8 cellular contexts compared by ENCODE assay signal in the genomic region with DNA sequence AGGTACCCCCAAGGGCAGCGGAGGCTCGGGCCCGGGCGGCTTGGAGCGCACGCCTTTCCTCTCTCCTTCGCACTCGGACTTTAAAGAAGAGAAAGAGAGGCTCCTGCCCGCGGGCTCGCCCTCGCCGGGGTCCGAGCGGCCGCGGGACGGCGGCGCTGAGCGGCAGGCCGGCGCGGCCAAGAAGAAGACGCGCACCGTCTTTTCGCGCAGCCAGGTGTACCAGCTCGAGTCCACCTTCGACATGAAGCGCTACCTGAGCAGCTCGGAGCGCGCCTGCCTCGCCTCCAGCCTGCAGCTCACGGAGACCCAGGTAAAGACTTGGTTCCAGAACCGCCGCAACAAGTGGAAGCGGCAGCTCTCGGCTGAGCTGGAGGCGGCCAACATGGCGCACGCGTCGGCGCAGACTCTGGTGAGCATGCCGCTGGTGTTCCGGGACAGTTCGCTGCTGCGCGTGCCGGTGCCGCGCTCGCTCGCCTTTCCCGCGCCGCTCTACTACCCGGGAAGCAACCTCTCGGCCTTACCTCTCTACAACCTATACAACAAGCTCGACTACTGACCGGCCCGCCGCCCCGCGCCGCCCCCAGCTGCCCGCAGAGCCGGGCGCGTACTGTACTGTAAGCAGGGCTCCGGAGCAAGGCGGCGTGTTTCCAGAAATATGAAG. TPM values are rescaled to one million over a fixed set of nuclear protein-coding genes. Genes with fewer than 3 reads are reported as not detected.
DNase-seq lines count a peak whose midpoint lies in the region; ATAC-seq and TF ChIP-seq lines count a peak whose summit lies in the region.

No MANE protein-coding gene starts in this region.

- H3K9me3 Mint-ChIP-seq in CD14-positive monocyte (peaks cover 0 to 26% (median 11%) of the 10 kb centered on the region in 7 donors), nephron progenitor cell (no peaks in the 10 kb centered on the region)

- peaks cover 64% of the 10 kb centered on the region for H3K27me3 ChIP-seq in effector memory CD4-positive, alpha-beta T cell (replicated peaks; ENCODE audit: control insufficient read depth, insufficient read depth, low read length, poor library complexity, severe bottlenecking)

- H3K4me1 Mint-ChIP-seq in CD14-positive monocyte = peaks cover 49% of the 10 kb centered on the region
- H3K4me1 Mint-ChIP-seq in nephron progenitor cell = peaks cover 24% of the 10 kb centered on the region

- no peak overlapping the region for H3K27ac ChIP-seq in effector memory CD4-positive, alpha-beta T cell (ENCODE audit: insufficient read depth, low read length, poor library complexity, severe bottlenecking)

- H3K4me1 ChIP-seq in effector memory CD4-positive, alpha-beta T cell (ENCODE audit: control insufficient read depth, insufficient read depth, low read length, poor library complexity, severe bottlenecking) = peaks cover 66% of the 10 kb centered on the region

- no peak for DNase-seq in CD14-positive monocyte (ENCODE audit: low spot score)
- peak; percentile 74 for DNase-seq in NCI-H526 treated with DMSO at 0.1 percent for 48 hours (lab: John Stamatoyannopoulos, UW)
- no peak for DNase-seq in effector memory CD4-positive, alpha-beta T cell
- peak; percentile 67 for DNase-seq in nephron progenitor cell
- DNase-seq in iPS-NIHi11 (ENCODE audit: low spot score) = no peak
- DNase-seq in SKM-1 treated with dmso at 0.1 percent for 144 hours (lab: John Stamatoyannopoulos, UW; ENCODE audit: unreplicated experiment) = no peak
- DNase-seq in NCI-H187 (lab: John Stamatoyannopoulos, UW) = no peak

- ATAC-seq in HG03342 (IDR thresholded peaks at IDR 0.05; ENCODE audit: unreplicated experiment) = no peak

- intact Hi-C loops in CD14-positive monocyte (cut with micrococcal nuclease) = loop anchor here (5.0 to 10.0 kb wide), 7 partner anchors 197 to 2005 kb away; a partner anchor contains a TSS

- H3K4me3 Mint-ChIP-seq in CD14-positive monocyte (peak overlapping the region; percentile 75 to 92), nephron progenitor cell (peak overlapping the region; percentile 68)

- H3K36me3 ChIP-seq in effector memory CD4-positive, alpha-beta T cell (ENCODE audit: control insufficient read depth, insufficient read depth, low read length) = no peaks in the 10 kb centered on the region

- H3K36me3 Mint-ChIP-seq in CD14-positive monocyte = peaks cover 7 to 12% of the 10 kb centered on the region in 2 donors
- H3K36me3 Mint-ChIP-seq in nephron progenitor cell (ENCODE audit: low read depth) = no peaks in the 10 kb centered on the region

- H3K4me3 ChIP-seq in effector memory CD4-positive, alpha-beta T cell (ENCODE audit: insufficient read depth, low read depth, low read length, poor library complexity, severe bottlenecking) = peak overlapping the region; percentile 48

- H3K9me3 ChIP-seq in effector memory CD4-positive, alpha-beta T cell (ENCODE audit: control insufficient read depth, low read length) = no peaks in the 10 kb centered on the region

- TF ChIP-seq CTCF in CD14-positive monocyte (IDR thresholded peaks at IDR 0.05) = no peak
- TF ChIP-seq CTCF in nephron progenitor cell (IDR thresholded peaks at IDR 0.05) = no peak

- H3K27me3 Mint-ChIP-seq in CD14-positive monocyte (ENCODE audit: low read depth in 3 of 3) (peaks cover 80 to 89% (median 85%) of the 10 kb centered on the region in 3 donors), nephron progenitor cell (ENCODE audit: low read depth, poor library complexity) (peaks cover 93% of the 10 kb centered on the region)

- no peak overlapping the region for H3K27ac Mint-ChIP-seq in CD14-positive monocyte
- no peak overlapping the region for H3K27ac Mint-ChIP-seq in nephron progenitor cell

RNA-seq across cellular contexts. Expression of a gene that starts 1.8 kb away (rescaled TPM):
- polyA plus RNA-seq in CD14-positive monocyte = not detected

RNA-seq across cellular contexts. Expression of a gene that starts 4.5 kb away (rescaled TPM):
- polyA plus RNA-seq in CD14-positive monocyte = 10 to 100 TPM; 80.4 to 96.4 TPM

RNA-seq across cellular contexts. Expression of a gene that starts 13.9 kb away (rescaled TPM):
- polyA plus RNA-seq in CD14-positive monocyte = not detected

Comparison
In these comparisons a context has a peak if more than half of its experiments do, and no peak if none do; other contexts are left out.
1. DNase-seq: peak in NCI-H526 treated with DMSO at 0.1 percent for 48 hours (single experiment) and nephron progenitor cell (single experiment); none in CD14-positive monocyte (single experiment), effector memory CD4-positive, alpha-beta T cell (0 of 3), iPS-NIHi11 (single experiment), SKM-1 treated with dmso at 0.1 percent for 144 hours (single experiment) and NCI-H187 (0 of 2).